Comparison of ENCODE assay signal across 9 cellular contexts in the genomic region with DNA sequence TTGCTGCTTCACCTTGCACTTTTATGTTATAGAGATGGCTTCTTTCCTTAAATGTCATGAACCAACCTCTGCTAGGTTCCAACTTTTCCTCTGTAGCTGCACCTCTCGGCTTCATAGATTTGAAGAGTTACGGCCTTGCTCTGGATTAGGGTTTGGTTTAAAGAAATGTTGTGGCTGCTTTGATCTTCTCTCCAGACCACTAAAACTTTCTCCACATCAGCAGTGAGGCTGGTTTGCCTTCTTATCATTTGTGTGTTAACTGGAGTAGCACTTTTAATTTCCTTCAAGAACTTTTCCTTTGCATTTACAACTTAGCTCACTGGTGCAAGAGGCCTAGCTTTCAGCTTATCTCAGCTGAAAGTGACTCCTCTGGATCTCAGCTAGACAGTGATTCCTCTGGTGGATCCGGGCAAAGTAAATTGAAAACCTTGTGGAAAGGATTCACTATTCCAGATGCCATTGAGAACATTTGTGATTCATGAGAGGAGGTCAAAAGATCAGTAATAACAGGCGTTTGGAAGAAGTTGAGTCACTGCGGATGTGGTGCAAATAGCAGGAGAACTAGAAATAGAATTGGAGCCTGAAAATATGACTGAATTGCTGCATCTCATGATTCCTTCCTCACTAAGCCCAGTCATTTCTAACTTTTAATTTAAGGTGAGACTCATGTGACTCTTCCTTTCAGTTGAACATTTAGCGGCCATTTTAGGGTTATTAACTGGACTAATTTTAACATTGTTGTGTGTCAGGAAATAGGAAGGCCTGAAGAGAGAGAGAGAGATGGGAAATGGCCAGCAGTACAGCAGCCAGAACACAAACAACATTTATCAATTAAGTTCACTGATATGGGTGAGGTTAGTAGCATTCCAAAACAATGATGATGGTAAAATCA. TPM values are rescaled to one million over a fixed set of nuclear protein-coding genes. Genes with fewer than 3 reads are reported as not detected.
DNase-seq lines count a peak whose midpoint lies in the region; ATAC-seq and TF ChIP-seq lines count a peak whose summit lies in the region.
"Had no signal": no experiment of that assay in that cellular context is flagged by ENCODE, and none has a peak within 500 bp of the region (broad histone marks: within the 10 kb centered on the region; RNA-seq: fewer than 3 reads in every experiment).

No MANE protein-coding gene starts in this region.

- H3K4me3 ChIP-seq in naive thymus-derived CD4-positive, alpha-beta T cell (ENCODE audit: low read length), result no peak overlapping the region

- intact Hi-C loops in natural killer cell (cut with micrococcal nuclease), result loop anchor here (5.0 kb wide), 1 partner anchor 37 kb away; no protein-coding TSS in a partner anchor
- intact Hi-C loops in naive thymus-derived CD4-positive, alpha-beta T cell (cut with micrococcal nuclease), result loop anchor here in 1 of 2 donors (2.0 kb wide), 1 partner anchor 13 kb away; no protein-coding TSS in a partner anchor

- peaks cover 15 to 19% of the 10 kb centered on the region in 2 donors for H3K4me1 Mint-ChIP-seq in natural killer cell treated with Interleukin-12 subunit alpha and Interleukin-12 subunit beta and Interleukin-15 and Interleukin-18, amount 100 ng/mL, for 72 hours (ENCODE audit: low read depth in 2 of 2)
- H3K4me1 Mint-ChIP-seq in natural killer cell, result peaks cover 4 to 5% of the 10 kb centered on the region in 2 donors
- peaks cover 13% of the 10 kb centered on the region for H3K4me1 Mint-ChIP-seq in nephron progenitor cell
- H3K4me1 Mint-ChIP-seq in naive thymus-derived CD4-positive, alpha-beta T cell, result peaks cover 5 to 18% (median 7%) of the 10 kb centered on the region in 7 donors

- H3K9me3 Mint-ChIP-seq in natural killer cell treated with Interleukin-12 subunit alpha and Interleukin-12 subunit beta and Interleukin-15 and Interleukin-18, amount 100 ng/mL, for 72 hours, result peaks cover 3% of the 10 kb centered on the region
- H3K9me3 Mint-ChIP-seq in natural killer cell, result no peaks in the 10 kb centered on the region
- no peaks in the 10 kb centered on the region for H3K9me3 Mint-ChIP-seq in nephron progenitor cell
- no peaks in the 10 kb centered on the region for H3K9me3 Mint-ChIP-seq in naive thymus-derived CD4-positive, alpha-beta T cell
- H3K9me3 Mint-ChIP-seq: activated naive CD8-positive, alpha-beta T cell treated with anti-CD3 and anti-CD28 coated beads, Interleukin-2, amount 10 ng/mL, durations not matched to agents 7 days and 5 days had no signal

- peaks cover 14% of the 10 kb centered on the region for H3K36me3 Mint-ChIP-seq in natural killer cell treated with Interleukin-12 subunit alpha and Interleukin-12 subunit beta and Interleukin-15 and Interleukin-18, amount 100 ng/mL, for 72 hours
- H3K36me3 Mint-ChIP-seq in natural killer cell, result no peaks in the 10 kb centered on the region
- H3K36me3 Mint-ChIP-seq in nephron progenitor cell (ENCODE audit: low read depth), result no peaks in the 10 kb centered on the region
- H3K36me3 Mint-ChIP-seq in naive thymus-derived CD4-positive, alpha-beta T cell, result peaks cover 0 to 9% (median 0%) of the 10 kb centered on the region in 5 donors

- H3K27ac ChIP-seq in naive thymus-derived CD4-positive, alpha-beta T cell (ENCODE audit: low read depth, low read length), result no peak overlapping the region

- H3K4me1 ChIP-seq in naive thymus-derived CD4-positive, alpha-beta T cell (ENCODE audit: control insufficient read depth in 2 of 2, insufficient read depth in 2 of 2, low read length in 2 of 2), result peaks cover 0 to 16% of the 10 kb centered on the region in 2 donors

- peak overlapping the region; percentile 52 for H3K4me3 Mint-ChIP-seq in natural killer cell treated with Interleukin-12 subunit alpha and Interleukin-12 subunit beta and Interleukin-15 and Interleukin-18, amount 100 ng/mL, for 72 hours
- H3K4me3 Mint-ChIP-seq in natural killer cell (no peak overlapping the region), nephron progenitor cell (no peak overlapping the region)
- no peak overlapping the region for H3K4me3 Mint-ChIP-seq in naive thymus-derived CD4-positive, alpha-beta T cell
- H3K4me3 Mint-ChIP-seq: activated naive CD8-positive, alpha-beta T cell treated with anti-CD3 and anti-CD28 coated beads, Interleukin-2, amount 10 ng/mL, durations not matched to agents 7 days and 5 days had no signal

- CTCF ChIA-PET in naive thymus-derived CD4-positive, alpha-beta T cell (lab: Charles Lee), result no interaction called here

- H3K27ac Mint-ChIP-seq in natural killer cell treated with Interleukin-12 subunit alpha and Interleukin-12 subunit beta and Interleukin-15 and Interleukin-18, amount 100 ng/mL, for 72 hours, result peak overlapping the region; percentile 17 to 66
- no peak overlapping the region for H3K27ac Mint-ChIP-seq in natural killer cell
- peak overlapping the region; percentile 31 for H3K27ac Mint-ChIP-seq in nephron progenitor cell
- H3K27ac Mint-ChIP-seq in naive thymus-derived CD4-positive, alpha-beta T cell, result peak overlapping the region in 2 of 9 donors; percentile 35 to 56
- H3K27ac Mint-ChIP-seq: activated naive CD8-positive, alpha-beta T cell treated with anti-CD3 and anti-CD28 coated beads, Interleukin-2, amount 10 ng/mL, durations not matched to agents 7 days and 5 days had no signal

- no peak for TF ChIP-seq CTCF in natural killer cell (IDR thresholded peaks at IDR 0.05)
- TF ChIP-seq CTCF in nephron progenitor cell (IDR thresholded peaks at IDR 0.05), result no peak

- DNase-seq in natural killer cell treated with Interleukin-12 subunit alpha and Interleukin-12 subunit beta and Interleukin-15 and Interleukin-18, amount 100 ng/mL, for 72 hours (ENCODE audit: low spot score), result no peak
- no peak for DNase-seq in natural killer cell
- peak; percentile 97 for DNase-seq in amniotic epithelial cell (ENCODE audit: low read depth)
- no peak for DNase-seq in nephron progenitor cell
- DNase-seq in D341Med (ENCODE audit: low spot score), result no peak
- DNase-seq in naive thymus-derived CD4-positive, alpha-beta T cell, result no peak
- no peak for DNase-seq in DMS79 treated with DMSO at 0.1 percent for 48 hours (lab: John Stamatoyannopoulos, UW)
- DNase-seq: activated naive CD8-positive, alpha-beta T cell treated with anti-CD3 and anti-CD28 coated beads, Interleukin-2, amount 10 ng/mL, durations not matched to agents 7 days and 5 days had no signal

- H3K27me3 ChIP-seq in naive thymus-derived CD4-positive, alpha-beta T cell (ENCODE audit: control insufficient read depth in 2 of 2, insufficient read depth in 2 of 2, low read length in 2 of 2), result no peaks in the 10 kb centered on the region

- H3K9me3 ChIP-seq in naive thymus-derived CD4-positive, alpha-beta T cell (ENCODE audit: control insufficient read depth in 2 of 3, low read length in 3 of 3), result no peaks in the 10 kb centered on the region

- POLR2A ChIA-PET in naive thymus-derived CD4-positive, alpha-beta T cell (lab: Charles Lee), result no interaction called here

- no peaks in the 10 kb centered on the region for H3K36me3 ChIP-seq in naive thymus-derived CD4-positive, alpha-beta T cell (ENCODE audit: control insufficient read depth in 2 of 3, insufficient read depth in 3 of 3, low read length in 3 of 3)

- no peaks in the 10 kb centered on the region for H3K27me3 Mint-ChIP-seq in natural killer cell treated with Interleukin-12 subunit alpha and Interleukin-12 subunit beta and Interleukin-15 and Interleukin-18, amount 100 ng/mL, for 72 hours
- H3K27me3 Mint-ChIP-seq in natural killer cell (ENCODE audit: low read depth in 2 of 2) (no peaks in the 10 kb centered on the region), nephron progenitor cell (ENCODE audit: low read depth, poor library complexity) (no peaks in the 10 kb centered on the region)
- H3K27me3 Mint-ChIP-seq in naive thymus-derived CD4-positive, alpha-beta T cell, result no peaks in the 10 kb centered on the region
- H3K27me3 Mint-ChIP-seq: activated naive CD8-positive, alpha-beta T cell treated with anti-CD3 and anti-CD28 coated beads, Interleukin-2, amount 10 ng/mL, durations not matched to agents 7 days and 5 days had no signal

- peak in 1 of 2 donors; percentile 70 for ATAC-seq in natural killer cell treated with Interleukin-12 subunit alpha and Interleukin-12 subunit beta and Interleukin-15 and Interleukin-18, amount 100 ng/mL, for 72 hours
- no peak for ATAC-seq in natural killer cell
- ATAC-seq in HG03354 (IDR thresholded peaks at IDR 0.05; ENCODE audit: poor library complexity, severe bottlenecking, unreplicated experiment), result peak; percentile 66
- no peak for ATAC-seq in naive thymus-derived CD4-positive, alpha-beta T cell

RNA-seq across cellular contexts. Expression of a gene that starts 16.2 kb away (rescaled TPM):
- 100 to 1,000 TPM in 1 of 2 donors, 10 to 100 TPM in 1; 67.6 to 143 TPM for total RNA-seq in natural killer cell treated with Interleukin-12 subunit alpha and Interleukin-12 subunit beta and Interleukin-15 and Interleukin-18, amount 100 ng/mL, for 72 hours
- 100 to 1,000 TPM; 306 to 365 (median 343) TPM for total RNA-seq in natural killer cell
- 100 to 1,000 TPM in 2 of 5 experiments, 10 to 100 TPM in 1, 1 to 10 TPM in 2; 3.4 to 607 (median 22.1) TPM for total RNA-seq in naive thymus-derived CD4-positive, alpha-beta T cell
- polyA plus RNA-seq in naive thymus-derived CD4-positive, alpha-beta T cell, result 10 to 100 TPM in 1 of 2 donors, 1 to 10 TPM in 1; 3.4 to 14.3 TPM

Comparison
In these comparisons a context has a peak if more than half of its experiments do, and no peak if none do; other contexts are left out.
1. H3K27ac Mint-ChIP-seq: peak in natural killer cell treated with Interleukin-12 subunit alpha and Interleukin-12 subunit beta and Interleukin-15 and Interleukin-18, amount 100 ng/mL, for 72 hours (2 of 2) and nephron progenitor cell (single experiment); none in natural killer cell (0 of 2).